Comparison of ENCODE assay signal across 1 cellular context in the genomic region with DNA sequence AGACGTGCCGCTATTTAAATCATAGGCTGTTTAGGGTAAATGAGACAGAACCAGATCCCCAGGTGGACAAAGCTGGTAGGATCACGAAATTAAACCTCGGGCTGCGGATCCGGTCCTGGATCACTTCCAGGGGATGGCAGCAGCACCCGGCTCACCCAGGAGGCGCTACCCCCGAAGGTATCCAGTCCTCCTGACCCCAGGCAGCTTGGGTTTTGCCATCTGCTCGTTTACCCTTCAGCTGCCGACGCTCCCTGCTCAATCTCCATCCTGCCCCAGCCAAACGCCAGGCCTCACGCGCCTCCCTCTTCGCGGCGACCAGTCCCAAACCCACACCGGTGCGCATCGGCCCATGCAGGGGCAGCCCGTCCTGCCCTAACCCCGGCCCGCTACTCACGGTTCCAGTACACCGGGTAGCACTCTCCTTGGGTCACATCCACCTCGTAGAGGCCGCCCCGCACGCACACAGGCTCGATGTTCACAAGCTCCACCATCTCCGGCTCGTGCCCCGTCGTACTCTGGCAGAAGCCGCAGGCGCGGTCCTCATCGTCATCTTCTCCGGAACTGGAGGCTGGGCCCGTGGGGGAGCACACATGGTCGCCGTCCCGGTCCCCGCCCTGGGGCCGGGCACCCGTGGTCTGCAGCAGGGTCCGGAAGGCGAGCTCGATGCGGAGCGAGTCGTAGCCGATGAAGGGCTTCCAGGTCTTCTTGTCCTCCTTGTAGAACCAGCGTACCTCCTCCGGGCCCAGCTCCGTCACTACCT.
TF ChIP-seq lines count a peak whose summit lies in the region.

No MANE protein-coding gene starts in this region.

TF ChIP-seq in HepG2, 621 proteins besides CTCF, POLR2A, EP300 and RAD21 (continued from another document and continues in another):
- TF ChIP-seq ZKSCAN1 (IDR thresholded peaks at IDR 0.05; ENCODE audit: low read length): no peak
- no peak for TF ChIP-seq RBFOX2 (IDR thresholded peaks at IDR 0.05; ENCODE audit: low read depth, low read length)
- peak; percentile 85 for TF ChIP-seq ZNF280D (CRISPR knock-in tag; IDR thresholded peaks at IDR 0.05)
- no peak; the same call in 1 of the 2 replicates for TF ChIP-seq MEIS2 (CRISPR knock-in tag; IDR thresholded peaks at IDR 0.05)
- TF ChIP-seq MAFG (CRISPR knock-in tag; IDR thresholded peaks at IDR 0.05): no peak
- peak; percentile 28 for TF ChIP-seq ZNF781 (CRISPR knock-in tag; IDR thresholded peaks at IDR 0.05; ENCODE audit: borderline replicate concordance, not compliant biosample characterization)
- TF ChIP-seq HES4 (CRISPR knock-in tag; IDR thresholded peaks at IDR 0.05; ENCODE audit: borderline replicate concordance): 0 out of 2 replicates have a peak, but pooled peaks have one; percentile 52
- TF ChIP-seq SMYD3 (CRISPR knock-in tag; IDR thresholded peaks at IDR 0.05): no peak
- no peak for TF ChIP-seq ZNF331 (CRISPR knock-in tag; IDR thresholded peaks at IDR 0.05)
- TF ChIP-seq, protein P1, sequence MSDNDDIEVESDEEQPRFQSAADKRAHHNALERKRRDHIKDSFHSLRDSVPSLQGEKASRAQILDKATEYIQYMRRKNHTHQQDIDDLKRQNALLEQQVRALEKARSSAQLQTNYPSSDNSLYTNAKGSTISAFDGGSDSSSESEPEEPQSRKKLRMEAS (IDR thresholded peaks at IDR 0.05): 0 out of 2 replicates have a peak, but pooled peaks have one; percentile 18
- TF ChIP-seq RCOR2 (CRISPR knock-in tag; IDR thresholded peaks at IDR 0.05): no peak
- peak; percentile 23; the same call in 1 of the 2 replicates for TF ChIP-seq ZC3H13 (CRISPR knock-in tag; IDR thresholded peaks at IDR 0.05)
- no peak for TF ChIP-seq ZNF619 (CRISPR knock-in tag; IDR thresholded peaks at IDR 0.05)
- TF ChIP-seq HOXA5 (CRISPR knock-in tag; IDR thresholded peaks at IDR 0.05): no peak
- no peak for TF ChIP-seq PITX1 (CRISPR knock-in tag; IDR thresholded peaks at IDR 0.05)
- no peak for TF ChIP-seq ZNF101 (CRISPR knock-in tag; IDR thresholded peaks at IDR 0.05; ENCODE audit: borderline replicate concordance, low read depth)
- TF ChIP-seq ZFP36L2 (CRISPR knock-in tag; IDR thresholded peaks at IDR 0.05): no peak
- TF ChIP-seq ARNT2 (CRISPR knock-in tag; IDR thresholded peaks at IDR 0.05; ENCODE audit: low read depth): 0 out of 2 replicates have a peak, but pooled peaks have one; percentile 11
- TF ChIP-seq, protein P2, sequence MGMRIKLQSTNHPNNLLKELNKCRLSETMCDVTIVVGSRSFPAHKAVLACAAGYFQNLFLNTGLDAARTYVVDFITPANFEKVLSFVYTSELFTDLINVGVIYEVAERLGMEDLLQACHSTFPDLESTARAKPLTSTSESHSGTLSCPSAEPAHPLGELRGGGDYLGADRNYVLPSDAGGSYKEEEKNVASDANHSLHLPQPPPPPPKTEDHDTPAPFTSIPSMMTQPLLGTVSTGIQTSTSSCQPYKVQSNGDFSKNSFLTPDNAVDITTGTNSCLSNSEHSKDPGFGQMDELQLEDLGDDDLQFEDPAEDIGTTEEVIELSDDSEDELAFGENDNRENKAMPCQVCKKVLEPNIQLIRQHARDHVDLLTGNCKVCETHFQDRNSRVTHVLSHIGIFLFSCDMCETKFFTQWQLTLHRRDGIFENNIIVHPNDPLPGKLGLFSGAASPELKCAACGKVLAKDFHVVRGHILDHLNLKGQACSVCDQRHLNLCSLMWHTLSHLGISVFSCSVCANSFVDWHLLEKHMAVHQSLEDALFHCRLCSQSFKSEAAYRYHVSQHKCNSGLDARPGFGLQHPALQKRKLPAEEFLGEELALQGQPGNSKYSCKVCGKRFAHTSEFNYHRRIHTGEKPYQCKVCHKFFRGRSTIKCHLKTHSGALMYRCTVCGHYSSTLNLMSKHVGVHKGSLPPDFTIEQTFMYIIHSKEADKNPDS (CRISPR knock-in tag; IDR thresholded peaks at IDR 0.05): 0 out of 2 replicates have a peak, but pooled peaks have one; percentile 50
- no peak for TF ChIP-seq FOXA1 (IDR thresholded peaks at IDR 0.05)
- no peak for TF ChIP-seq FOXA1 (CRISPR knock-in tag; IDR thresholded peaks at IDR 0.05)
- TF ChIP-seq HIC2 (CRISPR knock-in tag; IDR thresholded peaks at IDR 0.05; ENCODE audit: low read depth): no peak
- TF ChIP-seq ADNP (CRISPR knock-in tag; IDR thresholded peaks at IDR 0.05): no peak
- no peak for TF ChIP-seq HIVEP1 (CRISPR knock-in tag; IDR thresholded peaks at IDR 0.05)
- no peak for TF ChIP-seq MIER2 (CRISPR knock-in tag; IDR thresholded peaks at IDR 0.05)
- TF ChIP-seq TARDBP (CRISPR knock-in tag; IDR thresholded peaks at IDR 0.05): 0 out of 2 replicates have a peak, but pooled peaks have one; percentile 7
- TF ChIP-seq RXRA (CRISPR knock-in tag; IDR thresholded peaks at IDR 0.05): no peak
- TF ChIP-seq FOSL2 (CRISPR knock-in tag; IDR thresholded peaks at IDR 0.05): 0 out of 2 replicates have a peak, but pooled peaks have one; percentile 20
- no peak for TF ChIP-seq ATAD3A (CRISPR knock-in tag; IDR thresholded peaks at IDR 0.05)
- no peak for TF ChIP-seq SUZ12 (IDR thresholded peaks at IDR 0.05; ENCODE audit: low read depth, low read length)
- TF ChIP-seq HOXA3 (CRISPR knock-in tag; IDR thresholded peaks at IDR 0.05): no peak; the same call in 1 of the 2 replicates
- no peak for TF ChIP-seq ZNF264 (CRISPR knock-in tag; IDR thresholded peaks at IDR 0.05)
- no peak for TF ChIP-seq HNRNPUL1 (IDR thresholded peaks at IDR 0.05; ENCODE audit: low read depth, low read length)
- TF ChIP-seq THRA (CRISPR knock-in tag; IDR thresholded peaks at IDR 0.05; ENCODE audit: borderline replicate concordance): no peak
- TF ChIP-seq SRSF1 (optimal IDR thresholded peaks at IDR 0.05; ENCODE audit: low read depth, low read length): no peak
- TF ChIP-seq HOXA9 (CRISPR knock-in tag; IDR thresholded peaks at IDR 0.05; ENCODE audit: borderline replicate concordance): no peak
- no peak for TF ChIP-seq EEA1 (CRISPR knock-in tag; IDR thresholded peaks at IDR 0.05; ENCODE audit: borderline replicate concordance)
- no peak for TF ChIP-seq TBP (CRISPR knock-in tag; IDR thresholded peaks at IDR 0.05)
- TF ChIP-seq, protein P3, sequence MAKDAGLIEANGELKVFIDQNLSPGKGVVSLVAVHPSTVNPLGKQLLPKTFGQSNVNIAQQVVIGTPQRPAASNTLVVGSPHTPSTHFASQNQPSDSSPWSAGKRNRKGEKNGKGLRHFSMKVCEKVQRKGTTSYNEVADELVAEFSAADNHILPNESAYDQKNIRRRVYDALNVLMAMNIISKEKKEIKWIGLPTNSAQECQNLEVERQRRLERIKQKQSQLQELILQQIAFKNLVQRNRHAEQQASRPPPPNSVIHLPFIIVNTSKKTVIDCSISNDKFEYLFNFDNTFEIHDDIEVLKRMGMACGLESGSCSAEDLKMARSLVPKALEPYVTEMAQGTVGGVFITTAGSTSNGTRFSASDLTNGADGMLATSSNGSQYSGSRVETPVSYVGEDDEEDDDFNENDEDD (CRISPR knock-in tag; IDR thresholded peaks at IDR 0.05; ENCODE audit: borderline replicate concordance): 0 out of 2 replicates have a peak, but pooled peaks have one; percentile 27
- 0 out of 2 replicates have a peak, but pooled peaks have one; percentile 15 for TF ChIP-seq IKZF5 (CRISPR knock-in tag; IDR thresholded peaks at IDR 0.05)
- no peak for TF ChIP-seq CERS6 (CRISPR knock-in tag; IDR thresholded peaks at IDR 0.05)
- TF ChIP-seq CCDC6 (CRISPR knock-in tag; IDR thresholded peaks at IDR 0.05): 0 out of 2 replicates have a peak, but pooled peaks have one; percentile 38
- TF ChIP-seq ZNF292 (CRISPR knock-in tag; IDR thresholded peaks at IDR 0.05; ENCODE audit: borderline replicate concordance, low read depth): peak; percentile 73; the same call in 1 of the 2 replicates
- TF ChIP-seq CREBL2 (CRISPR knock-in tag; IDR thresholded peaks at IDR 0.05; ENCODE audit: borderline replicate concordance): no peak
- TF ChIP-seq HDAC1 (CRISPR knock-in tag; IDR thresholded peaks at IDR 0.05): no peak; the same call in 1 of the 2 replicates
- TF ChIP-seq TMF1 (CRISPR knock-in tag; IDR thresholded peaks at IDR 0.05; ENCODE audit: low read depth): no peak
- TF ChIP-seq ZNF382 (CRISPR knock-in tag; IDR thresholded peaks at IDR 0.05; ENCODE audit: borderline replicate concordance): no peak
- TF ChIP-seq ZNF777 (CRISPR knock-in tag; IDR thresholded peaks at IDR 0.05): no peak
- no peak for TF ChIP-seq ZNF713 (CRISPR knock-in tag; IDR thresholded peaks at IDR 0.05)
- TF ChIP-seq ZNF7 (CRISPR knock-in tag; IDR thresholded peaks at IDR 0.05): no peak
- 0 out of 2 replicates have a peak, but pooled peaks have one; percentile 22 for TF ChIP-seq SATB2 (CRISPR knock-in tag; IDR thresholded peaks at IDR 0.05)
- TF ChIP-seq ZNF414 (CRISPR knock-in tag; IDR thresholded peaks at IDR 0.05): no peak
- TF ChIP-seq ZMYM2 (CRISPR knock-in tag; IDR thresholded peaks at IDR 0.05): no peak
- TF ChIP-seq ZNF333 (CRISPR knock-in tag; IDR thresholded peaks at IDR 0.05; ENCODE audit: borderline replicate concordance): no peak
